21 cellular contexts compared by ENCODE assay signal in the genomic region with DNA sequence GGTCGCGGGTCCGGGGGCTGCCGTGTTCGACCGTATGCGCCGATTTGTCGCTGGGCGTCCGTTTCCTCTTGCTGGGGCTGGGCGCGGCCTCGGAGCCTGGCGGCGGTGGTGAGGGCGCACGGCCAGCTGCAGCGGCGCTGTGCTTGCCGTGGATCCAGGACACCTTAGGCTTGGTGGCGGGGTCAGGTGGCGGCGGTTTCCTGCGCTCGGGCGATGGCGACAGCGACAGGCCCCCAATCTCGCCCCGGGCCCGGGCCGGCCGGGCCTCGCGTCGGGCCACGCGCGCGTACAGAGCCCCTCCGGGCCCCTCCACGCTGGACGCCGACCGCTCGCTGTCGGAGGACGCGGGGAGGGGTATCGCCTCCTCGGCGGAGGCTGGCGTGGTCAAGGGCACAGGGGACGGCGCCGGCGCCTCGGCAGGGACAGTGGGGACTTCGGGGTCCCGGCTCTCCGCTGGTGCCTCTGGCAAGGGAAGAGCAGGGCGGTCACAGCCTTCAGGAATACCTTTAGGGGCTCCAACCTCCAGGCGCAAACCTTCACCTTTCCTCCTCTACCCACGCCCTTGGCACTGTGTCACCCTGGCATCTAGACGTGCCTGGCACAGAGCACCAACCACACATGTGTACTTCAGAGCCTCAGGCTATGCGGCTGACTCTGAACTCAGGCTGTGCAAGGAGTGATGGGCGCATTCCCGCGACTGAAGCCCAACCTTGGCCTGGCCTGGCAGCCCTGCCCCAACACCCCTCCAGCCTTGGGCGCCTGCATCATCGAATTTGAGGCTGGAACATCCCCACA. TPM values are rescaled to one million over a fixed set of nuclear protein-coding genes. Genes with fewer than 3 reads are reported as not detected.
DNase-seq lines count a peak whose midpoint lies in the region; ATAC-seq and TF ChIP-seq lines count a peak whose summit lies in the region.
"Had no signal": no experiment of that assay in that cellular context is flagged by ENCODE, and none has a peak within 500 bp of the region (broad histone marks: within the 10 kb centered on the region; RNA-seq: fewer than 3 reads in every experiment).

No MANE protein-coding gene starts in this region.

- TF ChIP-seq EP300 in esophagus muscularis mucosa (IDR thresholded peaks at IDR 0.05), result no peak

- H3K27ac ChIP-seq in heart left ventricle (peak overlapping the region in 1 of 12 donors; percentile 29), Peyer's patch (no peak overlapping the region), esophagus muscularis mucosa (replicated peaks in 1 of 4) (no peak overlapping the region), spleen (no peak overlapping the region)
- H3K27ac ChIP-seq: GM23248, neural progenitor cell, SJSA1 had no signal

- 51 to 65% (median 57%) methylated on average over 56 to 72 of the region's 72 CpGs for WGBS in heart left ventricle, 4 donors
- WGBS in esophagus muscularis mucosa, result 77% methylated on average over 19 of the region's 72 CpGs
- 25 to 53% (median 31%) methylated on average over 25 to 72 of the region's 72 CpGs for WGBS in spleen, 5 donors

- TF ChIP-seq CTCF in heart left ventricle (IDR thresholded peaks at IDR 0.05), result no peak
- TF ChIP-seq CTCF in Peyer's patch (IDR thresholded peaks at IDR 0.05), result no peak
- no peak for TF ChIP-seq CTCF in esophagus muscularis mucosa (IDR thresholded peaks at IDR 0.05)
- no peak for TF ChIP-seq CTCF in spleen (IDR thresholded peaks at IDR 0.05 in 8 of 11, conservative IDR thresholded peaks at IDR 0.05 in 3 of 11)

- intact Hi-C loops in heart left ventricle (cut with DNase I), result loop anchor here in 2 of 10 donors (10.0 kb wide), 2 partner anchors 139 to 279 kb away; no protein-coding TSS in a partner anchor
- intact Hi-C loops in left cardiac atrium (cut with DNase I), result no loop called here
- intact Hi-C loops in esophagus muscularis mucosa (cut with DNase I), result no loop called here
- intact Hi-C loops in spleen (cut with DNase I; ENCODE audit: low total_unique reads), result no loop called here

- DNase-seq in heart left ventricle (peak in 1 of 5 donors; percentile 51), left cardiac atrium (no peak), Peyer's patch (no peak), esophagus muscularis mucosa (ENCODE audit: extremely low spot score) (no peak), spleen (peak; percentile 69), NCI-H146 (lab: John Stamatoyannopoulos, UW) (no peak), NCI-H526 (lab: John Stamatoyannopoulos, UW) (no peak)
- DNase-seq: ACHN; activated CD4-positive, alpha-beta T cell treated with anti-CD3 and anti-CD28 coated beads, Interleukin-2, amount 10 ng/mL, durations not matched to agents 7 days and 5 days; activated T-cell treated with anti-CD3 and anti-CD28 coated beads, Interleukin-2, amount 50 U/mL, for 4 hours; Calu3; central memory CD4-positive, alpha-beta T cell; GF-D8; GM23248; mesendoderm; NCI-H2081; NCI-H524 had no signal

- H3K4me3 ChIP-seq in heart left ventricle (peak overlapping the region in 9 of 12 donors; percentile 10 to 50 (median 45)), Peyer's patch (peak overlapping the region in 3 of 4 donors; percentile 14 to 37 (median 26)), esophagus muscularis mucosa (peak overlapping the region; percentile 12 to 37 (median 17)), spleen (peak overlapping the region in 7 of 8 donors; percentile 20 to 65 (median 37))
- H3K4me3 ChIP-seq: GM23248, neural progenitor cell, SJSA1 had no signal

- peaks cover 0 to 45% (median 23%) of the 10 kb centered on the region in 12 donors for H3K4me1 ChIP-seq in heart left ventricle
- H3K4me1 ChIP-seq in Peyer's patch, result peaks cover 0 to 37% (median 18%) of the 10 kb centered on the region in 4 donors
- H3K4me1 ChIP-seq in esophagus muscularis mucosa, result peaks cover 22 to 55% (median 44%) of the 10 kb centered on the region in 4 donors
- H3K4me1 ChIP-seq in spleen, result peaks cover 27 to 65% (median 48%) of the 10 kb centered on the region in 6 donors
- H3K4me1 ChIP-seq: neural progenitor cell had no signal

- ATAC-seq in heart left ventricle (no peak), left cardiac atrium (no peak), HG02678 (IDR thresholded peaks at IDR 0.05; ENCODE audit: unreplicated experiment) (no peak)

- H3K9me3 ChIP-seq in heart left ventricle (no peaks in the 10 kb centered on the region), Peyer's patch (no peaks in the 10 kb centered on the region), esophagus muscularis mucosa (no peaks in the 10 kb centered on the region), spleen (no peaks in the 10 kb centered on the region)
- H3K9me3 ChIP-seq: SJSA1 had no signal

- H3K27me3 ChIP-seq in heart left ventricle (peaks cover 0 to 40% (median 0%) of the 10 kb centered on the region in 9 donors), Peyer's patch (peaks cover 0 to 4% of the 10 kb centered on the region in 2 donors), esophagus muscularis mucosa (peaks cover 0 to 16% (median 0%) of the 10 kb centered on the region in 4 donors), spleen (replicated peaks in 1 of 7) (peaks cover 0 to 85% (median 54%) of the 10 kb centered on the region in 7 donors)
- H3K27me3 ChIP-seq: SJSA1 had no signal

- TF ChIP-seq POLR2A in heart left ventricle (IDR thresholded peaks at IDR 0.05) (no peak), Peyer's patch (IDR thresholded peaks at IDR 0.05) (no peak), esophagus muscularis mucosa (IDR thresholded peaks at IDR 0.05; ENCODE audit: low read depth) (no peak), spleen (IDR thresholded peaks at IDR 0.05) (no peak)

- H3K36me3 ChIP-seq in heart left ventricle (peaks cover 0 to 32% (median 9%) of the 10 kb centered on the region in 9 donors), Peyer's patch (no peaks in the 10 kb centered on the region), esophagus muscularis mucosa (peaks cover 5 to 56% (median 40%) of the 10 kb centered on the region in 4 donors), spleen (peaks cover 0 to 48% (median 0%) of the 10 kb centered on the region in 6 donors)
- H3K36me3 ChIP-seq: neural progenitor cell had no signal

RNA-seq across cellular contexts. Expression of gene SCARF2, which starts 11.6 kb away (rescaled TPM):
- 10 to 100 TPM in 1 of 9 donors, 1 to 10 TPM in 8; 2.4 to 10.1 (median 3.1) TPM for total RNA-seq in heart left ventricle
- polyA plus RNA-seq in heart left ventricle, result 1 to 10 TPM; 1.5 to 2.7 TPM
- 1 to 10 TPM; 3.2 to 8.3 TPM for total RNA-seq in left cardiac atrium
- total RNA-seq in Peyer's patch, result 1 to 10 TPM; 3.5 to 8.3 (median 5.2) TPM
- 10 to 100 TPM; 14.5 to 31.6 (median 22.2) TPM for total RNA-seq in esophagus muscularis mucosa
- total RNA-seq in spleen, result 10 to 100 TPM in 5 of 7 donors, 1 to 10 TPM in 2; 7.1 to 18.0 (median 10.6) TPM
- 1 to 10 TPM; 1.1 to 3.0 (median 1.2) TPM for polyA plus RNA-seq in spleen

RNA-seq across cellular contexts. Expression of gene ZNF74, which starts 32.1 kb away (rescaled TPM):
- 1 to 10 TPM; 3.8 to 6.5 (median 4.8) TPM for total RNA-seq in heart left ventricle
- 1 to 10 TPM; 2.1 to 2.5 TPM for polyA plus RNA-seq in heart left ventricle
- total RNA-seq in left cardiac atrium, result 1 to 10 TPM; 3.9 to 6.5 TPM
- 10 to 100 TPM in 2 of 4 donors, 1 to 10 TPM in 2; 2.1 to 12.0 (median 9.3) TPM for total RNA-seq in Peyer's patch
- total RNA-seq in esophagus muscularis mucosa, result 10 to 100 TPM in 3 of 4 donors, 1 to 10 TPM in 1; 9.6 to 20.0 (median 15.0) TPM
- 10 to 100 TPM in 2 of 7 donors, 1 to 10 TPM in 5; 6.2 to 11.7 (median 7.7) TPM for total RNA-seq in spleen
- polyA plus RNA-seq in spleen, result 1 to 10 TPM; 3.4 to 5.6 (median 3.5) TPM
- total RNA-seq: OCI-LY7 had no signal
